8 cellular contexts compared by ENCODE assay signal in genomic region chr1:181134543-181135461, GRCh38. TPM values are rescaled to one million over a fixed set of nuclear protein-coding genes. Genes with fewer than 3 reads are reported as not detected.
DNase-seq lines count a peak whose midpoint lies in the region; ATAC-seq and TF ChIP-seq lines count a peak whose summit lies in the region.

No MANE protein-coding gene starts in this region.

- H3K36me3 ChIP-seq in Karpas-422 (ENCODE audit: insufficient read depth, low read length) (no peaks in the 10 kb centered on the region), esophagus muscularis mucosa (no peaks in the 10 kb centered on the region)

- no peak for TF ChIP-seq POLR2A in esophagus muscularis mucosa (IDR thresholded peaks at IDR 0.05; ENCODE audit: low read depth)

- no peak overlapping the region for H2AFZ ChIP-seq in Karpas-422 (ENCODE audit: low read length)

- peak overlapping the region; percentile 61 for H3K4me2 ChIP-seq in Karpas-422 (ENCODE audit: low read depth, low read length, poor library complexity, severe bottlenecking)

- H3K9ac ChIP-seq in Karpas-422 (ENCODE audit: low read length), result peak overlapping the region; percentile 43

- no peaks in the 10 kb centered on the region; the same call in 1 of the 2 replicates for H4K20me1 ChIP-seq in Karpas-422 (ENCODE audit: insufficient read depth, low read depth, low read length)

- DNase-seq in NCI-H2171 treated with DMSO at 0.1 percent for 48 hours (lab: John Stamatoyannopoulos, UW) (peak; percentile 28), NCI-H2171 (lab: John Stamatoyannopoulos, UW) (no peak), Karpas-422 (peak; percentile 77), esophagus muscularis mucosa (ENCODE audit: extremely low spot score) (no peak), osteocyte (ENCODE audit: extremely low spot score, unreplicated experiment) (peak; percentile 90), HuH-7.5 (ENCODE audit: low spot score) (no peak)
- peak; percentile 55 for DNase-seq in T-helper 2 cell treated with Interferon-gamma antibody and Interleukin-4, amounts not matched to agents 5 μg/mL and 100 μg/mL, for 36 hours (ENCODE audit: low spot score)

- H3K4me3 ChIP-seq in Karpas-422 (ENCODE audit: low read length) (peak overlapping the region; percentile 52), esophagus muscularis mucosa (no peak overlapping the region)

- no peaks in the 10 kb centered on the region for H3K36me3 Mint-ChIP-seq in T-helper 2 cell treated with Interferon-gamma antibody and Interleukin-4, amounts not matched to agents 5 μg/mL and 100 μg/mL, for 36 hours (ENCODE audit: low read depth)
- no peaks in the 10 kb centered on the region for H3K36me3 Mint-ChIP-seq in osteocyte (ENCODE audit: unreplicated experiment)

- no peaks in the 10 kb centered on the region for H3K27me3 Mint-ChIP-seq in T-helper 2 cell treated with Interferon-gamma antibody and Interleukin-4, amounts not matched to agents 5 μg/mL and 100 μg/mL, for 36 hours (ENCODE audit: low read depth)
- H3K27me3 Mint-ChIP-seq in osteocyte (ENCODE audit: unreplicated experiment), result no peaks in the 10 kb centered on the region

- H3K4me1 ChIP-seq in Karpas-422 (ENCODE audit: low read length) (peaks cover 42% of the 10 kb centered on the region), esophagus muscularis mucosa (peaks cover 24 to 36% (median 30%) of the 10 kb centered on the region in 4 donors)

- H3K4me1 Mint-ChIP-seq in T-helper 2 cell treated with Interferon-gamma antibody and Interleukin-4, amounts not matched to agents 5 μg/mL and 100 μg/mL, for 36 hours (ENCODE audit: low read depth), result peaks cover 56% of the 10 kb centered on the region
- peaks cover 56% of the 10 kb centered on the region for H3K4me1 Mint-ChIP-seq in osteocyte (ENCODE audit: unreplicated experiment)

- H3K27me3 ChIP-seq in Karpas-422 (ENCODE audit: low read length) (peaks cover 6% of the 10 kb centered on the region; the same call in 1 of the 2 replicates), esophagus muscularis mucosa (no peaks in the 10 kb centered on the region)

- TF ChIP-seq EP300 in esophagus muscularis mucosa (IDR thresholded peaks at IDR 0.05), result no peak

- intact Hi-C loops in esophagus muscularis mucosa (cut with DNase I), result no loop called here

- H3K4me3 Mint-ChIP-seq in T-helper 2 cell treated with Interferon-gamma antibody and Interleukin-4, amounts not matched to agents 5 μg/mL and 100 μg/mL, for 36 hours, result peak overlapping the region; percentile 66
- H3K4me3 Mint-ChIP-seq in osteocyte (ENCODE audit: unreplicated experiment), result peak overlapping the region; percentile 44

- H3K27ac Mint-ChIP-seq in T-helper 2 cell treated with Interferon-gamma antibody and Interleukin-4, amounts not matched to agents 5 μg/mL and 100 μg/mL, for 36 hours, result peak overlapping the region; percentile 93
- H3K27ac Mint-ChIP-seq in osteocyte (ENCODE audit: unreplicated experiment), result peak overlapping the region; percentile 100

- no peak overlapping the region for H3K27ac ChIP-seq in Karpas-422 (ENCODE audit: low read length)
- H3K27ac ChIP-seq in esophagus muscularis mucosa (replicated peaks in 1 of 4), result peak overlapping the region; percentile 17 to 53 (median 45)

- H3K9me3 Mint-ChIP-seq in T-helper 2 cell treated with Interferon-gamma antibody and Interleukin-4, amounts not matched to agents 5 μg/mL and 100 μg/mL, for 36 hours, result no peaks in the 10 kb centered on the region
- H3K9me3 Mint-ChIP-seq in osteocyte (ENCODE audit: unreplicated experiment), result no peaks in the 10 kb centered on the region

- peak; percentile 45 for ATAC-seq in GM21528 (IDR thresholded peaks at IDR 0.05; ENCODE audit: low FRiP score, unreplicated experiment)

- H3K9me2 ChIP-seq in Karpas-422 (replicated peaks; ENCODE audit: insufficient read depth, low read length), result no peaks in the 10 kb centered on the region

- H3K9me3 ChIP-seq in Karpas-422 (ENCODE audit: low read length) (no peaks in the 10 kb centered on the region), esophagus muscularis mucosa (no peaks in the 10 kb centered on the region)

- TF ChIP-seq CTCF in esophagus muscularis mucosa (IDR thresholded peaks at IDR 0.05) (no peak), osteocyte (IDR thresholded peaks at IDR 0.05) (no peak)

- WGBS in esophagus muscularis mucosa, result 72% methylated on average over 17 of the region's 17 CpGs

- H3K79me2 ChIP-seq in Karpas-422 (ENCODE audit: low read length), result no peaks in the 10 kb centered on the region

RNA-seq across cellular contexts. Expression of gene IER5, which starts 46.3 kb away (rescaled TPM):
- total RNA-seq in Karpas-422 (2014; rRNA removed; shearing (Covaris generic); ENCODE audit: low replicate concordance), result 5.3 and 9.9 TPM in 2 replicates
- total RNA-seq in esophagus muscularis mucosa, result 10 to 100 TPM; 14.5 to 22.0 (median 16.7) TPM
- total RNA-seq in osteocyte, result 29.8 and 32.2 TPM in 2 replicates

Comparison
In these comparisons a context has a peak if more than half of its experiments do, and no peak if none do; other contexts are left out.
1. DNase-seq: peak in NCI-H2171 treated with DMSO at 0.1 percent for 48 hours (single experiment), Karpas-422 (single experiment), T-helper 2 cell treated with Interferon-gamma antibody and Interleukin-4, amounts not matched to agents 5 μg/mL and 100 μg/mL, for 36 hours (single experiment) and osteocyte (single experiment); none in NCI-H2171 (single experiment), esophagus muscularis mucosa (single experiment) and HuH-7.5 (single experiment).